22 cellular contexts compared by ENCODE assay signal in the genomic region with DNA sequence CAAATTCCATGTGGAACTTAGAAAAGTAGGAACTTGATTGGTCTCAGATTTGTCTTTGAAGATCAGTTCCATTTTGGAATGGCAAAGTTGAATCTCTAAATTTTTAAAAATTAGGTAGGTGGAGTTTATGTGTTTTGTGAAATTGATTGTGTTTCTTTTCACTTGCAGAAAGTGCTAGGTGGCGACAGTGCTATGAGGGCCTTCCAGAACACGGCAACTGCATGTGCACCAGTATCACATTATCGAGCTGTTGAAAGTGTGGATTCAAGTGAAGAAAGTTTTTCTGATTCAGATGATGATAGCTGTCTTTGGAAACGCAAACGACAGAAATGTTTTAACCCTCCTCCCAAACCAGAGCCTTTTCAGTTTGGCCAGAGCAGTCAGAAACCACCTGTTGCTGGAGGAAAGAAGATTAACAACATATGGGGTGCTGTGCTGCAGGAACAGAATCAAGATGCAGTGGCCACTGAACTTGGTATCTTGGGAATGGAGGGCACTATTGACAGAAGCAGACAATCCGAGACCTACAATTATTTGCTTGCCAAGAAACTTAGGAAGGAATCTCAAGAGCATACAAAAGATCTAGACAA. TPM values are rescaled to one million over a fixed set of nuclear protein-coding genes. Genes with fewer than 3 reads are reported as not detected.
DNase-seq lines count a peak whose midpoint lies in the region; ATAC-seq and TF ChIP-seq lines count a peak whose summit lies in the region.
"Had no signal": no experiment of that assay in that cellular context is flagged by ENCODE, and none has a peak within 500 bp of the region (broad histone marks: within the 10 kb centered on the region; RNA-seq: fewer than 3 reads in every experiment).

No MANE protein-coding gene starts in this region.

- H3K4me1 ChIP-seq in breast epithelium (peaks cover 0 to 11% of the 10 kb centered on the region in 2 donors), MM.1S (ENCODE audit: low read length) (peaks cover 21% of the 10 kb centered on the region), ovary (ENCODE audit: insufficient read depth) (peaks cover 17% of the 10 kb centered on the region)

- BruUV-seq in MCF 10A (replicated peaks; lab: Mats Ljungman, UMichigan), result TSS peak; percentile 28

- no peaks in the 10 kb centered on the region for H3K9me2 ChIP-seq in MM.1S (replicated peaks; ENCODE audit: insufficient read depth, low read length)

- H3K9me3 ChIP-seq in breast epithelium, result no peaks in the 10 kb centered on the region
- H3K9me3 ChIP-seq in MM.1S (replicated peaks; ENCODE audit: insufficient read depth, low read length), result no peaks in the 10 kb centered on the region
- H3K9me3 ChIP-seq in ovary, result no peaks in the 10 kb centered on the region
- H3K9me3 ChIP-seq: body of pancreas, gastrocnemius medialis, thyroid gland had no signal

- no peaks in the 10 kb centered on the region for H3K9me3 Mint-ChIP-seq in MCF 10A (ENCODE audit: unreplicated experiment)
- H3K9me3 Mint-ChIP-seq in chondrocyte (ENCODE audit: low read depth), result no peaks in the 10 kb centered on the region
- no peaks in the 10 kb centered on the region for H3K9me3 Mint-ChIP-seq in stimulated activated effector memory CD8-positive, alpha-beta T cell treated with anti-CD3 and anti-CD28 coated beads, Interleukin-12 subunit alpha, Interleukin-12 subunit beta, amount 100 ng/mL, for 72 hours

- H3K27me3 ChIP-seq in breast epithelium, result no peaks in the 10 kb centered on the region
- no peaks in the 10 kb centered on the region for H3K27me3 ChIP-seq in MM.1S (replicated peaks; ENCODE audit: insufficient read depth, low read length)
- H3K27me3 ChIP-seq in ovary, result no peaks in the 10 kb centered on the region
- H3K27me3 ChIP-seq: body of pancreas, gastrocnemius medialis, thyroid gland had no signal

- TF ChIP-seq CTCF in MCF 10A (IDR thresholded peaks at IDR 0.05; ENCODE audit: unreplicated experiment) (no peak), breast epithelium (IDR thresholded peaks at IDR 0.05) (no peak), MM.1S (IDR thresholded peaks at IDR 0.05; ENCODE audit: low read length) (no peak), chondrocyte (IDR thresholded peaks at IDR 0.05) (no peak), ovary (IDR thresholded peaks at IDR 0.05) (no peak)

- H3K4me3 ChIP-seq in breast epithelium, result no peak overlapping the region
- no peak overlapping the region for H3K4me3 ChIP-seq in MM.1S (ENCODE audit: low read length)
- no peak overlapping the region for H3K4me3 ChIP-seq in ovary
- H3K4me3 ChIP-seq: body of pancreas, gastrocnemius medialis, smooth muscle cell, thyroid gland had no signal

- TF ChIP-seq POLR2A in breast epithelium (IDR thresholded peaks at IDR 0.05) (no peak), ovary (IDR thresholded peaks at IDR 0.05) (no peak)

- H3K9ac ChIP-seq in MM.1S (ENCODE audit: low read length), result no peak overlapping the region

- 56 to 69% (median 58%) methylated on average over 6 of the region's 6 CpGs for WGBS in ovary, 3 donors

- H3K4me1 Mint-ChIP-seq in MCF 10A (ENCODE audit: insufficient read depth, unreplicated experiment), result peaks cover 22% of the 10 kb centered on the region
- H3K4me1 Mint-ChIP-seq in chondrocyte (ENCODE audit: low read depth), result peaks cover 44% of the 10 kb centered on the region
- H3K4me1 Mint-ChIP-seq in stimulated activated effector memory CD8-positive, alpha-beta T cell treated with anti-CD3 and anti-CD28 coated beads, Interleukin-12 subunit alpha, Interleukin-12 subunit beta, amount 100 ng/mL, for 72 hours, result peaks cover 26% of the 10 kb centered on the region

- H3K27me3 Mint-ChIP-seq in MCF 10A (ENCODE audit: insufficient read depth, unreplicated experiment), result no peaks in the 10 kb centered on the region
- H3K27me3 Mint-ChIP-seq in chondrocyte (ENCODE audit: low read depth), result no peaks in the 10 kb centered on the region

- DNase-seq in MCF 10A (ENCODE audit: unreplicated experiment) (no peak), breast epithelium (ENCODE audit: low spot score in 2 of 2) (no peak), MM.1S (no peak), chondrocyte (ENCODE audit: low spot score) (no peak), NCI-H1417 (lab: John Stamatoyannopoulos, UW) (no peak), ovary (no peak)
- no peak for DNase-seq in stimulated activated effector memory CD8-positive, alpha-beta T cell treated with anti-CD3 and anti-CD28 coated beads, Interleukin-12 subunit alpha, Interleukin-12 subunit beta, amount 100 ng/mL, for 72 hours (ENCODE audit: low spot score in 2 of 2)
- no peak for DNase-seq in activated CD4-positive, alpha-beta T cell treated with anti-CD3 and anti-CD28 coated beads, Interleukin-2, amount 50 U/mL, for 48 hours
- DNase-seq: activated gamma-delta T cell treated with Interleukin-2 at 50 U/mL for 16 hours; body of pancreas; dermis blood vessel endothelial cell; DMS153; erythroblast; gastrocnemius medialis; left cardiac atrium; NCI-H1694 treated with DMSO at 0.1 percent for 48 hours; NCI-H2227 treated with DMSO at 0.1 percent for 48 hours; stimulated activated CD4-positive, alpha-beta T cell treated with anti-CD3 and anti-CD28 coated beads, Interleukin-4, amount 100 ng/mL, for 4 hours; stimulated activated CD8-positive, alpha-beta memory T cell treated with anti-CD3 and anti-CD28 coated beads, Interleukin-4, amount 100 ng/mL, for 48 hours; thyroid gland had no signal

- H3K27ac Mint-ChIP-seq in MCF 10A (ENCODE audit: low read depth, unreplicated experiment) (peak overlapping the region; percentile 3), chondrocyte (ENCODE audit: unreplicated experiment) (peak overlapping the region; percentile 5)
- peak overlapping the region; percentile 48 for H3K27ac Mint-ChIP-seq in stimulated activated effector memory CD8-positive, alpha-beta T cell treated with anti-CD3 and anti-CD28 coated beads, Interleukin-12 subunit alpha, Interleukin-12 subunit beta, amount 100 ng/mL, for 72 hours

- no peak for ATAC-seq in stimulated activated effector memory CD8-positive, alpha-beta T cell treated with anti-CD3 and anti-CD28 coated beads, Interleukin-12 subunit alpha, Interleukin-12 subunit beta, amount 100 ng/mL, for 72 hours
- ATAC-seq: body of pancreas, gastrocnemius medialis, left cardiac atrium had no signal

- H3K36me3 Mint-ChIP-seq in MCF 10A (ENCODE audit: insufficient read depth, unreplicated experiment) (peaks cover 58% of the 10 kb centered on the region), chondrocyte (ENCODE audit: low read depth) (peaks cover 14% of the 10 kb centered on the region)
- H3K36me3 Mint-ChIP-seq in stimulated activated effector memory CD8-positive, alpha-beta T cell treated with anti-CD3 and anti-CD28 coated beads, Interleukin-12 subunit alpha, Interleukin-12 subunit beta, amount 100 ng/mL, for 72 hours, result peaks cover 76% of the 10 kb centered on the region

- H3K27ac ChIP-seq in breast epithelium (no peak overlapping the region), MM.1S (ENCODE audit: low read length) (peak overlapping the region; percentile 2; the same call in 1 of the 2 replicates), ovary (no peak overlapping the region)
- H3K27ac ChIP-seq: body of pancreas, gastrocnemius medialis, thyroid gland, VCaP had no signal

- H4K20me1 ChIP-seq in MM.1S (ENCODE audit: insufficient read depth, low read length), result no peaks in the 10 kb centered on the region

- POLR2A ChIA-PET in MCF 10A (lab: Yijun Ruan, JAX), result interaction anchor here (1.0 kb wide), 1 partner anchor 18 kb away, joined by 3 read pairs; no protein-coding TSS in a partner anchor

- TF ChIP-seq EP300 in ovary (IDR thresholded peaks at IDR 0.05), result no peak

- H3K36me3 ChIP-seq in breast epithelium (no peaks in the 10 kb centered on the region), MM.1S (replicated peaks; ENCODE audit: insufficient read depth, low read length) (peaks cover 4% of the 10 kb centered on the region; the same call in 1 of the 2 replicates), ovary (no peaks in the 10 kb centered on the region)

- intact Hi-C loops in MCF 10A (cut with micrococcal nuclease), result loop anchor here (5.0 kb wide), 1 partner anchor 174 kb away; a partner anchor contains a TSS
- intact Hi-C loops in breast epithelium (cut with DNase I; ENCODE audit: low total_unique reads), result no loop called here
- intact Hi-C loops in ovary (cut with DNase I), result loop anchor here in 1 of 4 donors (5.0 kb wide), 1 partner anchor 266 kb away; no protein-coding TSS in a partner anchor

- H2AFZ ChIP-seq in MM.1S (ENCODE audit: low read length), result no peak overlapping the region

- H3K4me2 ChIP-seq in MM.1S (ENCODE audit: low read depth, low read length), result peak overlapping the region; percentile 24; the same call in 1 of the 2 replicates
- H3K4me2 ChIP-seq: smooth muscle cell had no signal

- H3K4me3 Mint-ChIP-seq in MCF 10A (ENCODE audit: unreplicated experiment) (no peak overlapping the region), chondrocyte (ENCODE audit: unreplicated experiment) (no peak overlapping the region)
- no peak overlapping the region for H3K4me3 Mint-ChIP-seq in stimulated activated effector memory CD8-positive, alpha-beta T cell treated with anti-CD3 and anti-CD28 coated beads, Interleukin-12 subunit alpha, Interleukin-12 subunit beta, amount 100 ng/mL, for 72 hours

- peaks cover 77% of the 10 kb centered on the region for H3K79me2 ChIP-seq in MM.1S (ENCODE audit: low read length)

- peaks cover 6% of the 10 kb centered on the region; the same call in 1 of the 2 replicates for H3F3A ChIP-seq in MM.1S (ENCODE audit: insufficient read depth, low read length)

- CTCF ChIA-PET in MCF 10A (lab: Yijun Ruan, JAX), result interaction anchor here (0.6 to 0.7 kb wide), 4 partner anchors 9 to 266 kb away, joined by 3 to 4 read pairs (median 3); no protein-coding TSS in a partner anchor

RNA-seq across cellular contexts. Expression of a gene that starts 2.8 kb away (rescaled TPM):
- total RNA-seq in MCF 10A (2022), result 57.4 and 73.2 TPM in 2 replicates
- total RNA-seq in breast epithelium, result 10 to 100 TPM; 44.9 to 58.7 (median 54.7) TPM
- 38.8 to 47.2 TPM (median 46.8 TPM) in 3 replicates for total RNA-seq in chondrocyte
- total RNA-seq in ovary, result 10 to 100 TPM; 25.8 to 37.1 (median 33.5) TPM
- polyA plus RNA-seq in ovary, result 10 to 100 TPM; 24.1 to 63.7 TPM

RNA-seq across cellular contexts. Expression of a gene that starts 8.5 kb away (rescaled TPM):
- total RNA-seq in MCF 10A (2022), result 46.8 and 89.1 TPM in 2 replicates
- 10 to 100 TPM; 38.7 to 83.0 (median 45.2) TPM for total RNA-seq in breast epithelium
- 54.0 to 71.3 TPM (median 58.2 TPM) in 3 replicates for total RNA-seq in chondrocyte
- 100 to 1,000 TPM in 3 of 7 donors, 10 to 100 TPM in 4; 28.3 to 133 (median 99.2) TPM for total RNA-seq in ovary
- 100 to 1,000 TPM in 1 of 2 donors, 10 to 100 TPM in 1; 93.6 to 161 TPM for polyA plus RNA-seq in ovary
